Comparison of ENCODE assay signal across 32 cellular contexts in the genomic region with DNA sequence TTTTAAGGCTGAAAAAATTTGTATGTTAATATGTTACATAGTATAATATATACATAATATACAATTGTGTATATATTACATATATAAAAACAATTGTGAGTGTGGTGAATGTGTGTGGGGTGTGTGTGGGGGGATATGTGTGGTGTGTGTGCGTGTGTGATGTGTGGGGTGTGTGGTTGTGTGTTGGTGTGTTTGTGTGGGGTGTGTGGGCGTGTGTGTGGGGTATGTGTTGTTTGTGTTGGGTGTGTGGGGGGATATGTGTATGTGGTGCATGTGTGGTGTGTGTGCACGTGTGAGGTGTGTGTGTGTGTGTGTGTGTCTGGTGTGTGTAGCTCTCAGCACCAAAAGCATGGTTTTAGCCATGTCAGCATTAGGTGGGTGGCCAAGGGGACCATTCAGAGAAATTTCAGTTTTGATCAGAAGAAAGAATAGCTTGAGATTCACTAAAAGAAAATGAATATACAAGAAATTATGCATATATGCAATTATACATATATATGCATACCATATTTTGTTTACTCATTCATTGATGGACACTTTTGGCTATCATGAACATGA.
"Had no signal": no experiment of that assay in that cellular context is flagged by ENCODE, and none has a peak within 500 bp of the region (broad histone marks: within the 10 kb centered on the region; RNA-seq: fewer than 3 reads in every experiment).

No MANE protein-coding gene starts in this region.

- H3K36me3 ChIP-seq: brain microvascular endothelial cell, esophagus muscularis mucosa, gastrocnemius medialis, heart left ventricle had no signal

- DNase-seq: activated CD4-positive, alpha-beta memory T cell treated with anti-CD3 and anti-CD28 coated beads, Interleukin-2, amount 10 ng/mL, durations not matched to agents 7 days and 5 days; activated CD4-positive, alpha-beta T cell treated with anti-CD3 and anti-CD28 coated beads for 1 hour; activated CD4-positive, alpha-beta T cell treated with anti-CD3 and anti-CD28 coated beads for 4 hours; activated CD4-positive, alpha-beta T cell treated with anti-CD3 and anti-CD28 coated beads, Interleukin-2, amount 10 ng/mL, durations not matched to agents 7 days and 5 days; activated CD4-positive, alpha-beta T cell treated with anti-CD3 and anti-CD28 coated beads, Interleukin-2, amount 50 U/mL, for 4 hours; activated CD8-positive, alpha-beta memory T cell treated with anti-CD3 and anti-CD28 coated beads, Interleukin-2, amount 50 U/mL, for 48 hours; activated gamma-delta T cell; activated naive CD4-positive, alpha-beta T cell; activated naive CD4-positive, alpha-beta T cell treated with anti-CD3 and anti-CD28 coated beads, Interleukin-2, amount 10 ng/mL, durations not matched to agents 7 days and 5 days; activated naive CD8-positive, alpha-beta T cell treated with anti-CD3 and anti-CD28 coated beads, Interleukin-2, amount 10 ng/mL, durations not matched to agents 7 days and 5 days; activated T-cell treated with anti-CD3 and anti-CD28 coated beads for 4 hours; activated T-cell treated with anti-CD3 and anti-CD28 coated beads, Interleukin-2, amount 50 U/mL, for 24 hours; activated T-cell treated with anti-CD3 and anti-CD28 coated beads, Interleukin-2, amount 50 U/mL, for 72 hours; amniotic stem cell; anterior cingulate cortex; brain microvascular endothelial cell; caudate nucleus; cortex of kidney; effector CD4-positive, alpha-beta T cell; effector memory CD8-positive, alpha-beta T cell; erythroblast; foreskin keratinocyte; gastrocnemius medialis; glutamatergic neuron; heart left ventricle; T-helper 2 cell had no signal

- H3K4me1 ChIP-seq: esophagus muscularis mucosa, foreskin keratinocyte, gastrocnemius medialis had no signal

- H3K27me3 ChIP-seq: brain microvascular endothelial cell, esophagus muscularis mucosa, heart left ventricle had no signal

- H3K27ac ChIP-seq: brain microvascular endothelial cell, esophagus muscularis mucosa, foreskin keratinocyte, gastrocnemius medialis, VCaP had no signal

- FAIRE-seq: astrocyte, colon had no signal

- H3K4me3 ChIP-seq: esophagus muscularis mucosa, gastrocnemius medialis, heart left ventricle had no signal

- ATAC-seq: activated naive CD4-positive, alpha-beta T cell treated with anti-CD3 and anti-CD28 coated beads, Interleukin-2, amount 50 U/mL, for 72 hours; activated T-cell treated with anti-CD3 and anti-CD28 coated beads, Interleukin-2, amount 50 U/mL, for 72 hours; effector memory CD8-positive, alpha-beta T cell; foreskin keratinocyte; gastrocnemius medialis; WTC11 had no signal

- H3K9me3 ChIP-seq: esophagus muscularis mucosa, gastrocnemius medialis, heart left ventricle had no signal
